In the genomic region with DNA sequence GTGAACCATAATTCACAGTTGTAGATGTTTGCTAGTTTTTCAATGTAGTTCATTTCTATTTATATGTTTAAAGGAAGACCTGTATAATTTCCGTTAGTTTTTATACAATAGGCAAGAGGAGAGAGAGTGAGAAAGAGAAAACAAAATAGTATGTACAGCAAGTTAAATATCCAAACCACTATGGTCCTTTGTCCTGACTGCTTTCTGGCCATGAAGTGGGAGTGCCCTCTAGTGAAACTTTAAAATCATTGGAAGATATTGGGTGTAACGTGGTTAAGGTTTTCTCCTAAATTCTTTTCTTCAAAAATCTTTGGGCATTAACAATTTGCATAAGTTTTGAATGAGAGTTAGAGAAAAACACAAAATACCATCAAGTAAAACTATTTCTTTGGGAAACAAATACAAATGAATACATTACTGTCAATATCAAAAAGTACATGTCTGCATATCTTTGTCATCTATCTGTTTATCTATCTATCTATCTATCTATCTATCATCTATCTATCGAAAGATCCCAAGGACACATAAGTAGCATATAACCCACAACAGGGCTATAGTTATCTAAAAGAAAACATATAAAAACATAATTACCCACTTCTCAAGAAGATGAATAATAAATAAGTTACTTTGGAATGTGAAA, we compare ENCODE assay signal across 8 cellular contexts.
DNase-seq lines count a peak whose midpoint lies in the region; ATAC-seq, FAIRE-seq and TF ChIP-seq lines count a peak whose summit lies in the region.

No MANE protein-coding gene starts in this region.

- ATAC-seq in aorta (ENCODE audit: low FRiP score) = no peak
- ATAC-seq in natural killer cell treated with Interleukin-12 subunit alpha and Interleukin-12 subunit beta and Interleukin-15 and Interleukin-18, amount 100 ng/mL, for 72 hours = no peak

- H3K23me2 ChIP-seq in H9 (ENCODE audit: insufficient read length, low read depth, low read length, poor library complexity, severe bottlenecking) = no peaks in the 10 kb centered on the region

- no peak overlapping the region for H2AK5ac ChIP-seq in H9 (ENCODE audit: insufficient read length, low read length)

- no peak overlapping the region for H3T11ph ChIP-seq in H9 (ENCODE audit: low read length)

- H3K9me3 Mint-ChIP-seq in H9 = no peaks in the 10 kb centered on the region
- peaks cover 4% of the 10 kb centered on the region for H3K9me3 Mint-ChIP-seq in natural killer cell treated with Interleukin-12 subunit alpha and Interleukin-12 subunit beta and Interleukin-15 and Interleukin-18, amount 100 ng/mL, for 72 hours

- H3K4me1 Mint-ChIP-seq in H9 = peaks cover 18 to 24% of the 10 kb centered on the region in 2 experiments
- no peaks in the 10 kb centered on the region for H3K4me1 Mint-ChIP-seq in natural killer cell treated with Interleukin-12 subunit alpha and Interleukin-12 subunit beta and Interleukin-15 and Interleukin-18, amount 100 ng/mL, for 72 hours (ENCODE audit: low read depth in 2 of 2)

- CTCF ChIA-PET in A673 (lab: Charles Lee) = no interaction called here

- H3K27me3 ChIP-seq in A673 (replicated peaks; ENCODE audit: insufficient read depth, low read depth, low read length, poor library complexity) = no peaks in the 10 kb centered on the region
- H3K27me3 ChIP-seq in H9 (ENCODE audit: insufficient read depth, low read length) = no peaks in the 10 kb centered on the region
- H3K27me3 ChIP-seq in parathyroid adenoma (ENCODE audit: control insufficient read depth, insufficient read depth, low read length) = no peaks in the 10 kb centered on the region
- H3K27me3 ChIP-seq in aorta (ENCODE audit: control insufficient read depth in 1 of 2, insufficient read depth in 2 of 2, low read length in 1 of 2) = peaks cover 0 to 2% of the 10 kb centered on the region in 2 donors

- no peak overlapping the region for H2BK12ac ChIP-seq in H9 (ENCODE audit: insufficient read length, low read depth, low read length)

- no peaks in the 10 kb centered on the region for H3K79me2 ChIP-seq in H9 (ENCODE audit: insufficient read depth, low read length)
- H3K79me2 ChIP-seq in parathyroid adenoma = no peaks in the 10 kb centered on the region

- H3K27me3 Mint-ChIP-seq in H9 (ENCODE audit: low read depth) = no peaks in the 10 kb centered on the region
- peaks cover 3 to 5% of the 10 kb centered on the region in 2 donors for H3K27me3 Mint-ChIP-seq in natural killer cell treated with Interleukin-12 subunit alpha and Interleukin-12 subunit beta and Interleukin-15 and Interleukin-18, amount 100 ng/mL, for 72 hours

- no peak overlapping the region for H3K56ac ChIP-seq in H9 (ENCODE audit: insufficient read length, low read depth, low read length)

- H3K18ac ChIP-seq in H9 (ENCODE audit: insufficient read length, low read depth, low read length) = no peak overlapping the region

- FAIRE-seq in endometrium (lab: Jason Lieb, UNC) (peak; percentile 80), GM12892 (lab: Jason Lieb, UNC) (no peak)

- H3K4me1 ChIP-seq in A673 (ENCODE audit: insufficient read depth, low read length, poor library complexity, severe bottlenecking) (peaks cover 7% of the 10 kb centered on the region), H9 (ENCODE audit: insufficient read depth, low read length) (peaks cover 2% of the 10 kb centered on the region; the same call in 1 of the 2 replicates), parathyroid adenoma (no peaks in the 10 kb centered on the region), aorta (ENCODE audit: control insufficient read depth in 1 of 2, insufficient read depth in 2 of 2, low read length in 2 of 2) (no peaks in the 10 kb centered on the region)

- no peak overlapping the region for H4K91ac ChIP-seq in H9 (ENCODE audit: insufficient read length, low read depth, low read length)

- H3K9me3 ChIP-seq in A673 (ENCODE audit: low read depth, low read length, poor library complexity, severe bottlenecking) (no peaks in the 10 kb centered on the region), H9 (ENCODE audit: control insufficient read depth, low read depth, low read length) (no peaks in the 10 kb centered on the region), parathyroid adenoma (ENCODE audit: control insufficient read depth, low read length) (no peaks in the 10 kb centered on the region), aorta (ENCODE audit: control insufficient read depth, low read length) (no peaks in the 10 kb centered on the region)

- no peak overlapping the region for H2BK5ac ChIP-seq in H9 (ENCODE audit: insufficient read length, low read length)

- H4K8ac ChIP-seq in H9 (replicated peaks; ENCODE audit: insufficient read length, low read depth, low read length) = no peak overlapping the region

- H3K36me3 ChIP-seq in A673 (ENCODE audit: insufficient read depth, low read length, poor library complexity, severe bottlenecking) (no peaks in the 10 kb centered on the region), parathyroid adenoma (ENCODE audit: control insufficient read depth, insufficient read depth, low read length) (no peaks in the 10 kb centered on the region), aorta (ENCODE audit: control insufficient read depth in 1 of 2, insufficient read depth in 2 of 2, low read length in 1 of 2) (no peaks in the 10 kb centered on the region)

- no peak for TF ChIP-seq POLR2A in GM12892 (IDR thresholded peaks at IDR 0.05; ENCODE audit: low read depth, low read length)

- H3K4me3 ChIP-seq in A673 (ENCODE audit: low read depth, low read length, poor library complexity, severe bottlenecking) = no peak overlapping the region
- H3K4me3 ChIP-seq in parathyroid adenoma (ENCODE audit: low read depth, low read length) = no peak overlapping the region
- H3K4me3 ChIP-seq in aorta (ENCODE audit: low read length in 2 of 2) = no peak overlapping the region

- H3K27ac ChIP-seq in A673 (ENCODE audit: low read depth, low read length, poor library complexity, severe bottlenecking) (no peak overlapping the region), H9 (ENCODE audit: insufficient read length, low read depth, low read length) (no peak overlapping the region), parathyroid adenoma (no peak overlapping the region), aorta (ENCODE audit: low read depth in 1 of 2, low read length in 2 of 2) (no peak overlapping the region)

- no peak overlapping the region for H2BK120ac ChIP-seq in H9 (ENCODE audit: low read depth, low read length, poor library complexity, severe bottlenecking)

- no peak overlapping the region for H3K23ac ChIP-seq in H9 (ENCODE audit: insufficient read length, low read depth, low read length)

- POLR2A ChIA-PET in A673 (lab: Charles Lee; ENCODE audit: low non-redundant PET) = no interaction called here

- TF ChIP-seq CTCF in A673 (conservative IDR thresholded peaks at IDR 0.05; ENCODE audit: low read depth, low read length) (peak; percentile 77), H9 (conservative IDR thresholded peaks at IDR 0.05) (peak; percentile 89; the same call in 2 of the 3 replicates), parathyroid adenoma (IDR thresholded peaks at IDR 0.05) (peak; percentile 46)

- no peaks in the 10 kb centered on the region for H4K20me1 ChIP-seq in H9 (ENCODE audit: control insufficient read depth, insufficient read depth, insufficient read length)

- no peak overlapping the region for H4K5ac ChIP-seq in H9 (ENCODE audit: insufficient read length, low read depth, low read length)

- H3K14ac ChIP-seq in H9 (ENCODE audit: insufficient read depth, low read length) = no peak overlapping the region

- no peak overlapping the region for H3K4me2 ChIP-seq in H9 (ENCODE audit: insufficient read depth, insufficient read length, low read length)
- H3K4me2 ChIP-seq in parathyroid adenoma (ENCODE audit: low read length) = no peak overlapping the region

- no CpG with 5 or more reads among the region's 3 CpGs for WGBS in H9 (ENCODE audit: extremely low coverage, insufficient read length, low lambda C conversion rate)
- WGBS in aorta, 2 donors = 21 to 23% methylated on average over 3 of the region's 3 CpGs

- H3K27ac Mint-ChIP-seq in H9 = no peak overlapping the region
- H3K27ac Mint-ChIP-seq in natural killer cell treated with Interleukin-12 subunit alpha and Interleukin-12 subunit beta and Interleukin-15 and Interleukin-18, amount 100 ng/mL, for 72 hours = no peak overlapping the region

- H3K9ac ChIP-seq in H9 (ENCODE audit: extremely low read depth, insufficient read length, low read length) (no peak overlapping the region), parathyroid adenoma (no peak overlapping the region)

- H2BK20ac ChIP-seq in H9 (ENCODE audit: low read depth, low read length, poor library complexity, severe bottlenecking) = no peak overlapping the region

- H3K4me3 Mint-ChIP-seq in H9 = no peak overlapping the region
- H3K4me3 Mint-ChIP-seq in natural killer cell treated with Interleukin-12 subunit alpha and Interleukin-12 subunit beta and Interleukin-15 and Interleukin-18, amount 100 ng/mL, for 72 hours = no peak overlapping the region

- no peak overlapping the region for H2BK15ac ChIP-seq in H9 (ENCODE audit: low read depth, low read length)

- H3K79me1 ChIP-seq in H9 (ENCODE audit: insufficient read depth, low read depth, low read length, poor library complexity, severe bottlenecking) = no peaks in the 10 kb centered on the region

- H3K36me3 Mint-ChIP-seq in H9 (ENCODE audit: insufficient read depth in 1 of 3, low read depth in 3 of 3) = no peaks in the 10 kb centered on the region
- no peaks in the 10 kb centered on the region for H3K36me3 Mint-ChIP-seq in natural killer cell treated with Interleukin-12 subunit alpha and Interleukin-12 subunit beta and Interleukin-15 and Interleukin-18, amount 100 ng/mL, for 72 hours

- no TSS peak for BruUV-seq in A673 (replicated peaks; lab: Mats Ljungman, UMichigan)

- H2AFZ ChIP-seq in H9 (ENCODE audit: low read length) (no peak overlapping the region), parathyroid adenoma (no peak overlapping the region)

- DNase-seq in A673 (ENCODE audit: low spot score) (peak; percentile 78), H9 (no peak), NCI-H526 treated with DMSO at 0.1 percent for 48 hours (lab: John Stamatoyannopoulos, UW) (peak; percentile 38), aorta (no peak), GM12892 (ENCODE audit: insufficient read length) (no peak)
- DNase-seq in natural killer cell treated with Interleukin-12 subunit alpha and Interleukin-12 subunit beta and Interleukin-15 and Interleukin-18, amount 100 ng/mL, for 72 hours (ENCODE audit: low spot score) = no peak

- intact Hi-C loops in A673 (cut with micrococcal nuclease; ENCODE audit: unreplicated experiment) = loop anchor here (1.0 to 10.0 kb wide), 6 partner anchors 74 to 1454 kb away; no protein-coding TSS in a partner anchor
- intact Hi-C loops in aorta (cut with DNase I) = no loop called here

- H3K4ac ChIP-seq in H9 (ENCODE audit: low read depth, low read length) = no peak overlapping the region

Comparison
In these comparisons a context has a peak if more than half of its experiments do, and no peak if none do; other contexts are left out.
1. DNase-seq: peak in A673 (single experiment) and NCI-H526 treated with DMSO at 0.1 percent for 48 hours (single experiment); none in H9 (single experiment), aorta (0 of 2), natural killer cell treated with Interleukin-12 subunit alpha and Interleukin-12 subunit beta and Interleukin-15 and Interleukin-18, amount 100 ng/mL, for 72 hours (single experiment) and GM12892 (single experiment).
2. Peak in every context shown above with its lines, with median percentiles within 50 percentile points of each other: CTCF ChIP-seq.